Comparison of ENCODE assay signal across 15 cellular contexts in the genomic region with DNA sequence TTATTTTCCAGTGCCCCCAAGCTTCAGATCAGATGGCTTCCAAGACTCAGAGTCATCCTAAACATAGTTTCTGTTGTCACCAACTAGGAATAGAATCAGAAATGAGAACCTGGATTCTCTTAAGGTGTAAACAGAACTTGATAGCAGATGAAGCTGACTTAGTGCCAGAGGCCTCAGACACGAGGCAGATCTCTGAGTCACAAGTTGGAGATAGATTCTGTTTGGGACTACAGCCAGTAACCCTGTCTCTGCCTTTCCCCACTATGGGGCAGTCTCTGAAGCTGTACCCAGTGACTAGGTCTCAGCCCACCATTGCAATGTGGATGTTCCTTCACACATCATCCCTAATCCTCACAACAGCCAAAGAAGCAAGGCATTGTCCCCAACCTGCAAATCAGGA. TPM values are rescaled to one million over a fixed set of nuclear protein-coding genes. Genes with fewer than 3 reads are reported as not detected.
A peak's percentile ranks its signal among the peaks of the same experiment; 100 is the strongest.
DNase-seq lines count a peak whose midpoint lies in the region; ATAC-seq and TF ChIP-seq lines count a peak whose summit lies in the region.
"Had no signal": no experiment of that assay in that cellular context is flagged by ENCODE, and none has a peak within 500 bp of the region (broad histone marks: within the 10 kb centered on the region; RNA-seq: fewer than 3 reads in every experiment).

No MANE protein-coding gene starts in this region.

- no peaks in the 10 kb centered on the region for H3K27me3 ChIP-seq in testis
- H3K27me3 ChIP-seq: right lobe of liver had no signal

- no peak for ATAC-seq in stimulated activated naive B cell treated with anti-CD40 and anti-IgM and Interleukin-4, amounts not matched to agents 10 μg/mL and 1 μg/mL and 100 μg/mL, for 72 hours (replicated peaks)
- ATAC-seq in HG03521 (IDR thresholded peaks at IDR 0.05; ENCODE audit: unreplicated experiment): no peak
- ATAC-seq: activated naive CD8-positive, alpha-beta T cell treated with anti-CD3 and anti-CD28 coated beads, Interleukin-2, amount 50 U/mL, for 24 hours had no signal

- no peaks in the 10 kb centered on the region for H3K4me1 Mint-ChIP-seq in stimulated activated naive B cell treated with anti-CD40 and anti-IgM and Interleukin-4, amounts not matched to agents 10 μg/mL and 1 μg/mL and 100 μg/mL, for 72 hours
- H3K4me1 Mint-ChIP-seq: activated naive CD8-positive, alpha-beta T cell treated with anti-CD3 and anti-CD28 coated beads, Interleukin-2, amount 50 U/mL, for 24 hours had no signal

- no peak overlapping the region for H3K4me3 ChIP-seq in fibroblast of the aortic adventitia (ENCODE audit: low read depth, low read length)
- no peak overlapping the region for H3K4me3 ChIP-seq in testis
- H3K4me3 ChIP-seq: right lobe of liver had no signal

- in situ Hi-C loops in SK-MEL-5 (cut with HindIII; ENCODE audit: low pct_unique_long_range_greater_than_20kb, low sequenced_read_pairs): loop anchor here (25.0 kb wide), 1 partner anchor 102 kb away; no protein-coding TSS in a partner anchor

- DNase-seq in ELR (ENCODE audit: low read depth): peak; percentile 65
- peak; percentile 69 for DNase-seq in SK-MEL-5 (ENCODE audit: low read depth, low spot score)
- peak; percentile 79 for DNase-seq in fibroblast of the aortic adventitia (ENCODE audit: low read depth)
- peak; percentile 53 for DNase-seq in non-pigmented ciliary epithelial cell (ENCODE audit: low read depth)
- no peak for DNase-seq in stimulated activated naive B cell treated with anti-CD40 and anti-IgM and Interleukin-4, amounts not matched to agents 10 μg/mL and 1 μg/mL and 100 μg/mL, for 72 hours
- DNase-seq in testis: no peak
- no peak for DNase-seq in cortex of kidney (lab: John Stamatoyannopoulos, UW)
- DNase-seq: activated CD4-positive, alpha-beta T cell treated with anti-CD3 and anti-CD28 coated beads, Interleukin-2, amount 50 U/mL, for 4 hours; activated naive CD8-positive, alpha-beta T cell treated with anti-CD3 and anti-CD28 coated beads, Interleukin-2, amount 50 U/mL, for 24 hours; NCI-H1417; NCI-H82; right lobe of liver; T-helper 1 cell had no signal

- no peaks in the 10 kb centered on the region for H3K4me1 ChIP-seq in testis
- H3K4me1 ChIP-seq: right lobe of liver had no signal

- TF ChIP-seq CTCF in fibroblast of the aortic adventitia (IDR thresholded peaks at IDR 0.05; ENCODE audit: insufficient read depth, low read length): peak; percentile 36
- TF ChIP-seq CTCF in testis (IDR thresholded peaks at IDR 0.05): no peak

- TF ChIP-seq POLR2A in testis (IDR thresholded peaks at IDR 0.05): no peak

- peaks cover 27 to 53% of the 10 kb centered on the region in 2 donors for H3K36me3 Mint-ChIP-seq in stimulated activated naive B cell treated with anti-CD40 and anti-IgM and Interleukin-4, amounts not matched to agents 10 μg/mL and 1 μg/mL and 100 μg/mL, for 72 hours

- whole genome bisulfite sequencing in testis, 2 donors: 11 to 25% methylated on average over 1 of the region's 1 CpG

- H3K36me3 ChIP-seq in testis (ENCODE audit: low read depth, missing control alignments): no peaks in the 10 kb centered on the region

- H3K27ac ChIP-seq in testis: no peak overlapping the region
- H3K27ac ChIP-seq: right lobe of liver had no signal

- H3K9me3 Mint-ChIP-seq in stimulated activated naive B cell treated with anti-CD40 and anti-IgM and Interleukin-4, amounts not matched to agents 10 μg/mL and 1 μg/mL and 100 μg/mL, for 72 hours: peaks cover 4% of the 10 kb centered on the region in 2 donors
- H3K9me3 Mint-ChIP-seq: activated naive CD8-positive, alpha-beta T cell treated with anti-CD3 and anti-CD28 coated beads, Interleukin-2, amount 50 U/mL, for 24 hours had no signal

- no peaks in the 10 kb centered on the region for H3K27me3 Mint-ChIP-seq in stimulated activated naive B cell treated with anti-CD40 and anti-IgM and Interleukin-4, amounts not matched to agents 10 μg/mL and 1 μg/mL and 100 μg/mL, for 72 hours
- H3K27me3 Mint-ChIP-seq: activated naive CD8-positive, alpha-beta T cell treated with anti-CD3 and anti-CD28 coated beads, Interleukin-2, amount 50 U/mL, for 24 hours; type B pancreatic cell had no signal

- H3K4me3 Mint-ChIP-seq in stimulated activated naive B cell treated with anti-CD40 and anti-IgM and Interleukin-4, amounts not matched to agents 10 μg/mL and 1 μg/mL and 100 μg/mL, for 72 hours: no peak overlapping the region
- H3K4me3 Mint-ChIP-seq: activated naive CD8-positive, alpha-beta T cell treated with anti-CD3 and anti-CD28 coated beads, Interleukin-2, amount 50 U/mL, for 24 hours; type B pancreatic cell had no signal

- H3K9me3 ChIP-seq in testis: no peaks in the 10 kb centered on the region
- H3K9me3 ChIP-seq: right lobe of liver had no signal

- intact Hi-C loops in testis (cut with DNase I; ENCODE audit: low total_unique reads): no loop called here

- H3K27ac Mint-ChIP-seq in stimulated activated naive B cell treated with anti-CD40 and anti-IgM and Interleukin-4, amounts not matched to agents 10 μg/mL and 1 μg/mL and 100 μg/mL, for 72 hours: no peak overlapping the region
- H3K27ac Mint-ChIP-seq: activated naive CD8-positive, alpha-beta T cell treated with anti-CD3 and anti-CD28 coated beads, Interleukin-2, amount 50 U/mL, for 24 hours; type B pancreatic cell had no signal

RNA-seq across cellular contexts. Expression of a gene that starts 25.4 kb away (rescaled TPM):
- total RNA-seq in SK-MEL-5 (2014; rRNA removed; shearing (Covaris generic)): 46.8 and 50.8 TPM in 2 replicates
- 26.0 and 33.6 TPM in 2 replicates for polyA plus RNA-seq in SK-MEL-5 (2015; cell fraction: cytosol; rRNA removed)
- polyA plus RNA-seq in SK-MEL-5 (2015; cell fraction: nucleus; rRNA removed): 83.0 and 87.9 TPM in 2 replicates
- total RNA-seq in fibroblast of the aortic adventitia (ENCODE audit: low replicate concordance) (2.9 and 5.2 TPM in 2 replicates), testis (10 to 100 TPM; 25.8 to 41.5 TPM)
- 29.3 TPM for polyA plus RNA-seq in testis (ENCODE audit: insufficient read depth, low read depth, low replicate concordance)

Comparison
In these comparisons a context has a peak if more than half of its experiments do, and no peak if none do; other contexts are left out.
1. DNase-seq: peak in ELR (single experiment), SK-MEL-5 (single experiment), fibroblast of the aortic adventitia (single experiment) and non-pigmented ciliary epithelial cell (single experiment); none in stimulated activated naive B cell treated with anti-CD40 and anti-IgM and Interleukin-4, amounts not matched to agents 10 μg/mL and 1 μg/mL and 100 μg/mL, for 72 hours (single experiment), testis (single experiment) and cortex of kidney (single experiment).